Comparison of ENCODE assay signal across 9 cellular contexts in the genomic region with DNA sequence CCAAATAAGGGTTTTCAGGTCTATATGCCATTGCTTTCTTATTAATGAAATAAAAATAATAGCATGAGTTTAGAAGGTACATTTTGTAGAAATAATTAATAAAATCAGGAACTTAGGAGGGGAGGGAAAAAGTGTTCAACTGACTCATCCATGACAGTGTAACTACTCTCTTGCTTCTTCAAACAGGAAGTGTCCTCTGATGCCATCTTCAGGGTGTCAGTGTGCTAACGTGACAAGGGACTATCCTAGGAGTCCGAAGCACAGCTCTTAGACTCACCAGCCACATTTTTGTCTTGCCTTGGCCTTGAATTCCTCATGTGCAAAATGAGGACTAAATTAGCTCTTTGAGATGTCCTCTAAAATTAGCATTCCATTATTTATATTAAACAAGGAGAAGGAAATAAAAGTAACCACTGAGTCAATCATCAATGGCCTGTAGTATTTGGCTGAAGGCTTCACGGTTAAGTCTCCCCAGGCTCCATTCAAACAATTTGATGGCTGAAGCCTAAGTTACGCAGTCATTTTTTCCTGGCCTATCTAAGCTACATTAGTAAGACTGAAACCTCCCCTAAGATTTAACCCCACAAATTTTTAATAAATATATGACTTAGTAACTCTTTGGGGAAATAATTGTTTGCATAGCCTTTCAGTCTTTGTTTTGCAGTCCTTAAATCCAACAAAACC.
DNase-seq lines count a peak whose midpoint lies in the region; ATAC-seq, FAIRE-seq and TF ChIP-seq lines count a peak whose summit lies in the region.
"Had no signal": no experiment of that assay in that cellular context is flagged by ENCODE, and none has a peak within 500 bp of the region (broad histone marks: within the 10 kb centered on the region; RNA-seq: fewer than 3 reads in every experiment).

No MANE protein-coding gene starts in this region.

- no CpG with 5 or more reads among the region's 4 CpGs for WGBS in neuronal stem cell (ENCODE audit: extremely low coverage in 2 of 2, insufficient read length in 2 of 2, insufficient replicate concordance in 1 of 2), 2 donors

- H3K27ac ChIP-seq in fibroblast of lung (ENCODE audit: insufficient read depth, low read length) (no peak overlapping the region), kidney (ENCODE audit: low read depth in 2 of 2, low read length in 2 of 2) (no peak overlapping the region), neuronal stem cell (replicated peaks; ENCODE audit: low read length) (no peak overlapping the region)

- H2AFZ ChIP-seq in fibroblast of lung (ENCODE audit: low read length) (no peak overlapping the region), neuronal stem cell (ENCODE audit: low read length) (no peak overlapping the region)

- no peak overlapping the region for H3K18ac ChIP-seq in neuronal stem cell (ENCODE audit: low read length)

- no peak overlapping the region for H4K8ac ChIP-seq in neuronal stem cell (ENCODE audit: low read depth, low read length)

- no peak overlapping the region for H3K14ac ChIP-seq in neuronal stem cell (ENCODE audit: low read length)

- H3K9me3 ChIP-seq in BE2C: no peaks in the 10 kb centered on the region
- no peaks in the 10 kb centered on the region for H3K9me3 ChIP-seq in fibroblast of lung (ENCODE audit: control insufficient read depth, insufficient read depth, low read depth, low read length)
- no peaks in the 10 kb centered on the region for H3K9me3 ChIP-seq in kidney (ENCODE audit: control insufficient read depth in 1 of 2, low read length in 2 of 2)
- no peaks in the 10 kb centered on the region for H3K9me3 ChIP-seq in neuronal stem cell (replicated peaks in 1 of 2; ENCODE audit: control insufficient read depth in 2 of 2, insufficient read depth in 1 of 2, low read depth in 1 of 2, low read length in 2 of 2)

- H3K27me3 ChIP-seq in BE2C: no peaks in the 10 kb centered on the region
- H3K27me3 ChIP-seq in fibroblast of lung (ENCODE audit: control insufficient read depth, insufficient read depth, low read length): no peaks in the 10 kb centered on the region
- no peaks in the 10 kb centered on the region for H3K27me3 ChIP-seq in neuronal stem cell (ENCODE audit: control insufficient read depth in 3 of 3, insufficient read depth in 3 of 3, low read depth in 1 of 3, low read length in 3 of 3)

- no peaks in the 10 kb centered on the region for H3K36me3 ChIP-seq in BE2C
- H3K36me3 ChIP-seq in fibroblast of lung (ENCODE audit: control insufficient read depth, insufficient read depth, low read length): no peaks in the 10 kb centered on the region
- H3K36me3 ChIP-seq in kidney (ENCODE audit: control insufficient read depth in 1 of 2, insufficient read depth in 2 of 2, low read length in 2 of 2): no peaks in the 10 kb centered on the region
- H3K36me3 ChIP-seq in neuronal stem cell (replicated peaks in 1 of 2; ENCODE audit: control insufficient read depth in 2 of 2, insufficient read depth in 2 of 2, low read length in 2 of 2): no peaks in the 10 kb centered on the region

- H3K79me2 ChIP-seq in fibroblast of lung (ENCODE audit: control insufficient read depth, insufficient read depth, low read length): no peaks in the 10 kb centered on the region

- intact Hi-C loops in kidney (cut with DNase I): no loop called here

- no peaks in the 10 kb centered on the region for H3K4me1 ChIP-seq in BE2C
- H3K4me1 ChIP-seq in fibroblast of lung (ENCODE audit: control insufficient read depth, extremely low read depth, insufficient read depth, low read length): no peaks in the 10 kb centered on the region
- no peaks in the 10 kb centered on the region for H3K4me1 ChIP-seq in kidney (ENCODE audit: control insufficient read depth in 1 of 2, insufficient read depth in 1 of 2, low read depth in 1 of 2, low read length in 2 of 2)
- H3K4me1 ChIP-seq in neuronal stem cell (ENCODE audit: control insufficient read depth in 2 of 2, insufficient read depth in 1 of 2, low read depth in 1 of 2, low read length in 2 of 2): no peaks in the 10 kb centered on the region

- H3K4me3 ChIP-seq in BE2C (ENCODE audit: low read depth, low read length) (no peak overlapping the region), fibroblast of lung (replicated peaks in 1 of 4; ENCODE audit: control extremely low read depth in 1 of 4, insufficient read depth in 1 of 4, low read depth in 3 of 4, low read length in 4 of 4) (no peak overlapping the region), kidney (ENCODE audit: low read length in 2 of 2) (no peak overlapping the region), neuronal stem cell (ENCODE audit: low read length in 2 of 2) (no peak overlapping the region)

- H3K9ac ChIP-seq in fibroblast of lung (ENCODE audit: insufficient read depth, low read length) (no peak overlapping the region), kidney (ENCODE audit: low read length in 2 of 2) (no peak overlapping the region), neuronal stem cell (ENCODE audit: low read depth, low read length, poor library complexity) (no peak overlapping the region)

- H2BK15ac ChIP-seq in neuronal stem cell (ENCODE audit: low read length): no peak overlapping the region

- no peak overlapping the region for H2AK5ac ChIP-seq in neuronal stem cell (ENCODE audit: low read depth, low read length)

- no peak overlapping the region for H3K4ac ChIP-seq in neuronal stem cell (ENCODE audit: low read length)

- 0 out of 2 replicates have a peak, but pooled peaks have one; percentile 9 for TF ChIP-seq CTCF in BE2C (IDR thresholded peaks at IDR 0.05; ENCODE audit: low read depth, low read length)
- TF ChIP-seq CTCF in GM20000 (IDR thresholded peaks at IDR 0.05; ENCODE audit: extremely low read depth, missing control alignments): peak; percentile 1
- TF ChIP-seq CTCF in fibroblast of lung (conservative IDR thresholded peaks at IDR 0.05 in 1 of 2, IDR thresholded peaks at IDR 0.05 in 1 of 2; ENCODE audit: low read depth in 1 of 2, low read length in 2 of 2): no peak
- no peak for TF ChIP-seq CTCF in kidney (IDR thresholded peaks at IDR 0.05; ENCODE audit: borderline replicate concordance, extremely low read depth, insufficient read depth)

- H2BK12ac ChIP-seq in neuronal stem cell (ENCODE audit: low read length): no peak overlapping the region

- no peak for FAIRE-seq in kidney (lab: Jason Lieb, UNC)

- ATAC-seq in GM19328 (IDR thresholded peaks at IDR 0.05; ENCODE audit: unreplicated experiment): no peak

- H4K20me1 ChIP-seq in fibroblast of lung (ENCODE audit: control insufficient read depth, extremely low read depth, insufficient read depth, low read length): no peaks in the 10 kb centered on the region

- no peaks in the 10 kb centered on the region for H3K79me1 ChIP-seq in neuronal stem cell (ENCODE audit: low read depth, low read length)

- no peak overlapping the region for H3K23ac ChIP-seq in neuronal stem cell (ENCODE audit: low read depth, low read length, poor library complexity)

- no peak overlapping the region for H2BK120ac ChIP-seq in neuronal stem cell (ENCODE audit: low read depth, low read length)

- H3K4me2 ChIP-seq in fibroblast of lung (ENCODE audit: extremely low read depth, insufficient read depth, low read length) (no peak overlapping the region), neuronal stem cell (ENCODE audit: insufficient read depth, low read length, poor library complexity, severe bottlenecking) (no peak overlapping the region)

- H4K91ac ChIP-seq in neuronal stem cell (ENCODE audit: low read depth, low read length, poor library complexity): no peak overlapping the region

- DNase-seq in BE2C (no peak), GM20000 (ENCODE audit: low spot score) (peak; percentile 13), MV-4-11 (lab: John Stamatoyannopoulos, UW) (peak; percentile 78), fibroblast of lung (ENCODE audit: low read depth in 2 of 2) (peak; percentile 14 to 25), kidney (no peak), GOT3 (lab: John Stamatoyannopoulos, UW) (no peak), neuronal stem cell (ENCODE audit: low spot score) (no peak)
- DNase-seq: activated T-cell treated with anti-CD3 and anti-CD28 coated beads, Interleukin-2, amount 50 U/mL, for 1 hour had no signal

- no peak overlapping the region for H2BK5ac ChIP-seq in neuronal stem cell (ENCODE audit: low read length)

Comparison
In these comparisons a context has a peak if more than half of its experiments do, and no peak if none do; other contexts are left out.
1. DNase-seq: peak in GM20000 (single experiment), MV-4-11 (single experiment) and fibroblast of lung (2 of 2); none in BE2C (single experiment), kidney (single experiment), GOT3 (single experiment) and neuronal stem cell (single experiment).
2. CTCF ChIP-seq: peak in BE2C (single experiment) and GM20000 (single experiment); none in fibroblast of lung (0 of 2) and kidney (single experiment).